ENCODE assay signal across 16 cellular contexts in the genomic region with DNA sequence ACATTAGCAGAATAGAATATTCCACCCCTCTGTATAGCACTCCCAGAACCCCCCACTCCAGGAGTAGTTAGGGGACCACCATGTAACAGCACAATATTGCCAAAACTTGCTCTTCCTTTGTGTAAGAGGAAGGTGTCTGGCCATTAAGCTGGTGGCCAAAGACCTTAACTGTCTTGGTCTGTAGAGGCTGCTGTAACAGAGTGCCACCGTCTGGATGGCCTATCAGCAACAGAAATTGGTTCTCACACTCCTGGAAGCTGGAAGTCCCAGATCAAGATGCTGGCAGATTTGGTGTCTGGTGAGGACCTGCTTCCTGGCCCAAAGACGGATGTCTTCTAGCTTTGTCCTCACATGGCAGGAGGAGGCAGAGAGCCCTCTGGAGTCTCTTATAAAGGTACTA.
DNase-seq lines count a peak whose midpoint lies in the region; ATAC-seq and TF ChIP-seq lines count a peak whose summit lies in the region.
"Had no signal": no experiment of that assay in that cellular context is flagged by ENCODE, and none has a peak within 500 bp of the region (broad histone marks: within the 10 kb centered on the region; RNA-seq: fewer than 3 reads in every experiment).

No MANE protein-coding gene starts in this region.

- H4K20me1 ChIP-seq in OCI-LY3 (ENCODE audit: insufficient read depth, low read length): no peaks in the 10 kb centered on the region

- ATAC-seq in HG02885 (IDR thresholded peaks at IDR 0.05; ENCODE audit: poor library complexity, unreplicated experiment) (no peak), HG02840 (IDR thresholded peaks at IDR 0.05; ENCODE audit: low FRiP score, unreplicated experiment) (no peak)

- no peak overlapping the region for H3K9ac ChIP-seq in OCI-LY3 (ENCODE audit: low read length)

- no peak overlapping the region for H3K4me2 ChIP-seq in OCI-LY3 (ENCODE audit: low read length)

- DNase-seq in WERI-Rb-1 (no peak), myocyte (ENCODE audit: low read depth) (peak; percentile 10), kidney tubule cell (ENCODE audit: low spot score) (no peak), hepatic stellate cell (ENCODE audit: low spot score) (no peak)
- DNase-seq: CD8-positive, alpha-beta memory T cell; DMS153; MG63; NCI-H1417; NCI-H2029; NCI-H510A; NCI-H82 had no signal

- peak; percentile 42; the same call in 1 of the 2 replicates for TF ChIP-seq RAD21 in Ishikawa (IDR thresholded peaks at IDR 0.05; ENCODE audit: low read depth)

- H3K4me1 ChIP-seq in OCI-LY3 (ENCODE audit: low read length): no peaks in the 10 kb centered on the region

- H3K27me3 ChIP-seq in OCI-LY3 (ENCODE audit: low read depth, low read length) (peaks cover 23% of the 10 kb centered on the region; the same call in 1 of the 2 replicates), WERI-Rb-1 (ENCODE audit: insufficient read depth, low read depth, severe bottlenecking) (no peaks in the 10 kb centered on the region)
- H3K27me3 ChIP-seq: MG63 had no signal

- no peak overlapping the region for H3K27ac ChIP-seq in OCI-LY3 (ENCODE audit: low read length)
- no peak overlapping the region for H3K27ac ChIP-seq in WERI-Rb-1

- no peak overlapping the region for H2AFZ ChIP-seq in OCI-LY3 (ENCODE audit: low read depth, low read length)

- H3K9me3 ChIP-seq in OCI-LY3 (ENCODE audit: insufficient read depth, low read length): no peaks in the 10 kb centered on the region
- H3K9me3 ChIP-seq in WERI-Rb-1 (ENCODE audit: severe bottlenecking): no peaks in the 10 kb centered on the region
- H3K9me3 ChIP-seq: HAP-1, MG63 had no signal

- TF ChIP-seq CTCF in OCI-LY3 (IDR thresholded peaks at IDR 0.05; ENCODE audit: low read depth, low read length): peak; percentile 31
- TF ChIP-seq CTCF in WERI-Rb-1 (IDR thresholded peaks at IDR 0.05; ENCODE audit: low read depth, low read length): peak; percentile 14; the same call in 1 of the 2 replicates

- H3K4me3 ChIP-seq in OCI-LY3 (ENCODE audit: low read length): no peak overlapping the region
- no peak overlapping the region for H3K4me3 ChIP-seq in WERI-Rb-1 (ENCODE audit: low read depth, low read length)
- H3K4me3 ChIP-seq: HAP-1, MG63 had no signal

- H3K36me3 ChIP-seq in OCI-LY3 (replicated peaks; ENCODE audit: low read depth, low read length): no peaks in the 10 kb centered on the region
- no peaks in the 10 kb centered on the region for H3K36me3 ChIP-seq in WERI-Rb-1
- H3K36me3 ChIP-seq: HAP-1, MG63 had no signal

- no peaks in the 10 kb centered on the region for H3K79me2 ChIP-seq in OCI-LY3 (ENCODE audit: low read length)

- TF ChIP-seq EP300 in Ishikawa (IDR thresholded peaks at IDR 0.05; ENCODE audit: borderline replicate concordance): no peak

TF ChIP-seq in Ishikawa, 13 proteins besides CTCF, POLR2A, EP300 and RAD21:
- TF ChIP-seq, protein P1, sequence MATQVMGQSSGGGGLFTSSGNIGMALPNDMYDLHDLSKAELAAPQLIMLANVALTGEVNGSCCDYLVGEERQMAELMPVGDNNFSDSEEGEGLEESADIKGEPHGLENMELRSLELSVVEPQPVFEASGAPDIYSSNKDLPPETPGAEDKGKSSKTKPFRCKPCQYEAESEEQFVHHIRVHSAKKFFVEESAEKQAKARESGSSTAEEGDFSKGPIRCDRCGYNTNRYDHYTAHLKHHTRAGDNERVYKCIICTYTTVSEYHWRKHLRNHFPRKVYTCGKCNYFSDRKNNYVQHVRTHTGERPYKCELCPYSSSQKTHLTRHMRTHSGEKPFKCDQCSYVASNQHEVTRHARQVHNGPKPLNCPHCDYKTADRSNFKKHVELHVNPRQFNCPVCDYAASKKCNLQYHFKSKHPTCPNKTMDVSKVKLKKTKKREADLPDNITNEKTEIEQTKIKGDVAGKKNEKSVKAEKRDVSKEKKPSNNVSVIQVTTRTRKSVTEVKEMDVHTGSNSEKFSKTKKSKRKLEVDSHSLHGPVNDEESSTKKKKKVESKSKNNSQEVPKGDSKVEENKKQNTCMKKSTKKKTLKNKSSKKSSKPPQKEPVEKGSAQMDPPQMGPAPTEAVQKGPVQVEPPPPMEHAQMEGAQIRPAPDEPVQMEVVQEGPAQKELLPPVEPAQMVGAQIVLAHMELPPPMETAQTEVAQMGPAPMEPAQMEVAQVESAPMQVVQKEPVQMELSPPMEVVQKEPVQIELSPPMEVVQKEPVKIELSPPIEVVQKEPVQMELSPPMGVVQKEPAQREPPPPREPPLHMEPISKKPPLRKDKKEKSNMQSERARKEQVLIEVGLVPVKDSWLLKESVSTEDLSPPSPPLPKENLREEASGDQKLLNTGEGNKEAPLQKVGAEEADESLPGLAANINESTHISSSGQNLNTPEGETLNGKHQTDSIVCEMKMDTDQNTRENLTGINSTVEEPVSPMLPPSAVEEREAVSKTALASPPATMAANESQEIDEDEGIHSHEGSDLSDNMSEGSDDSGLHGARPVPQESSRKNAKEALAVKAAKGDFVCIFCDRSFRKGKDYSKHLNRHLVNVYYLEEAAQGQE (IDR thresholded peaks at IDR 0.05; ENCODE audit: low read depth): no peak
- no peak for TF ChIP-seq TAF1 (IDR thresholded peaks at IDR 0.05; ENCODE audit: low read depth)
- TF ChIP-seq TCF12 (IDR thresholded peaks at IDR 0.05; ENCODE audit: low read depth): no peak
- no peak for TF ChIP-seq EGR1 (IDR thresholded peaks at IDR 0.05)
- no peak for TF ChIP-seq CEBPB (IDR thresholded peaks at IDR 0.05)
- TF ChIP-seq, protein P2, sequence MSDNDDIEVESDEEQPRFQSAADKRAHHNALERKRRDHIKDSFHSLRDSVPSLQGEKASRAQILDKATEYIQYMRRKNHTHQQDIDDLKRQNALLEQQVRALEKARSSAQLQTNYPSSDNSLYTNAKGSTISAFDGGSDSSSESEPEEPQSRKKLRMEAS (IDR thresholded peaks at IDR 0.05): no peak
- no peak for TF ChIP-seq NFIC (IDR thresholded peaks at IDR 0.05)
- no peak for TF ChIP-seq CREB1 (IDR thresholded peaks at IDR 0.05; ENCODE audit: low read depth)
- TF ChIP-seq YY1 (IDR thresholded peaks at IDR 0.05; ENCODE audit: low read depth): no peak
- TF ChIP-seq, protein P3, sequence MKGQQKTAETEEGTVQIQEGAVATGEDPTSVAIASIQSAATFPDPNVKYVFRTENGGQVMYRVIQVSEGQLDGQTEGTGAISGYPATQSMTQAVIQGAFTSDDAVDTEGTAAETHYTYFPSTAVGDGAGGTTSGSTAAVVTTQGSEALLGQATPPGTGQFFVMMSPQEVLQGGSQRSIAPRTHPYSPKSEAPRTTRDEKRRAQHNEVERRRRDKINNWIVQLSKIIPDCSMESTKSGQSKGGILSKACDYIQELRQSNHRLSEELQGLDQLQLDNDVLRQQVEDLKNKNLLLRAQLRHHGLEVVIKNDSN (IDR thresholded peaks at IDR 0.05): no peak
- no peak for TF ChIP-seq FOXM1 (IDR thresholded peaks at IDR 0.05; ENCODE audit: borderline replicate concordance, low read depth)
- no peak for TF ChIP-seq TEAD4 (IDR thresholded peaks at IDR 0.05)
- TF ChIP-seq ZBTB7A (IDR thresholded peaks at IDR 0.05; ENCODE audit: low read depth): no peak
